ENCODE assay signal across 8 cellular contexts in the genomic region with DNA sequence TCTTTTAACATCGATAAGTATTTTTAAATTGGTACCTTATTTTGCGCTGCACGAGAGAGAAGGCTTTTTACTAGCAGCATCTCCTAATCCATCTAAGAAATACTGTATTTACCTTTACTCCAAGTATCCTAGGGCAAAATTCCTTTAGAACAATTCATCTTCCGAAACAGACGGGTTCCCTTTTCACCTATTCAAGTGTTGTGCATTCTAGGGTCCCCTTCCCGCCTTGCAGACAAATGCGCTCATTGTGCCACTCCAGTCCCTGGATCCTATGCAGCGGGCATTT. TPM values are rescaled to one million over a fixed set of nuclear protein-coding genes. Genes with fewer than 3 reads are reported as not detected.
DNase-seq lines count a peak whose midpoint lies in the region; ATAC-seq lines count a peak whose summit lies in the region.

No MANE protein-coding gene starts in this region.

- H3K9me3 Mint-ChIP-seq in T-helper 1 cell treated with Interleukin-12 subunit alpha and Interleukin-12 subunit beta and Interleukin-4 antibody, amounts not matched to agents 30 μg/mL and 1 μg/mL, for 36 hours: no peaks in the 10 kb centered on the region
- no peaks in the 10 kb centered on the region for H3K9me3 Mint-ChIP-seq in activated T-helper 1 cell treated with anti-CD3 and anti-CD28 coated beads, Interleukin-12 subunit alpha, Interleukin-12 subunit beta, Interleukin-2, Interleukin-4 antibody, amounts not matched to agents 30 ng/mL and 10 ng/mL and 1 ng/mL, durations not matched to agents 14 hours and 24 hours and 36 hours

- peak overlapping the region; percentile 44 to 96 (median 80) for H3K9ac ChIP-seq in subcutaneous abdominal adipose tissue (ENCODE audit: low read length in 5 of 5)

- H3K27me3 ChIP-seq in subcutaneous abdominal adipose tissue (ENCODE audit: control insufficient read depth in 5 of 5, insufficient read depth in 4 of 5, low read length in 5 of 5): no peaks in the 10 kb centered on the region

- no peak for DNase-seq in T-helper 1 cell
- no peak for DNase-seq in activated T-helper 1 cell treated with anti-CD3 and anti-CD28 coated beads, Interleukin-12 subunit alpha, Interleukin-12 subunit beta, Interleukin-2, Interleukin-4 antibody, amounts not matched to agents 30 ng/mL and 10 ng/mL and 1 ng/mL, durations not matched to agents 14 hours and 24 hours and 36 hours (ENCODE audit: low spot score)
- DNase-seq in globus pallidus (ENCODE audit: low spot score): no peak
- DNase-seq in NCI-H2081 (lab: John Stamatoyannopoulos, UW): no peak

- peak overlapping the region; percentile 97 for H3K27ac ChIP-seq in subcutaneous abdominal adipose tissue (ENCODE audit: low read depth, low read length)

- peak overlapping the region; percentile 66 for H3K27ac Mint-ChIP-seq in T-helper 1 cell treated with Interleukin-12 subunit alpha and Interleukin-12 subunit beta and Interleukin-4 antibody, amounts not matched to agents 30 μg/mL and 1 μg/mL, for 36 hours
- peak overlapping the region; percentile 85 for H3K27ac Mint-ChIP-seq in activated T-helper 1 cell treated with anti-CD3 and anti-CD28 coated beads, Interleukin-12 subunit alpha, Interleukin-12 subunit beta, Interleukin-2, Interleukin-4 antibody, amounts not matched to agents 30 ng/mL and 10 ng/mL and 1 ng/mL, durations not matched to agents 14 hours and 24 hours and 36 hours

- peaks cover 26% of the 10 kb centered on the region for H3K4me1 Mint-ChIP-seq in T-helper 1 cell treated with Interleukin-12 subunit alpha and Interleukin-12 subunit beta and Interleukin-4 antibody, amounts not matched to agents 30 μg/mL and 1 μg/mL, for 36 hours (ENCODE audit: low read depth)
- peaks cover 33% of the 10 kb centered on the region for H3K4me1 Mint-ChIP-seq in activated T-helper 1 cell treated with anti-CD3 and anti-CD28 coated beads, Interleukin-12 subunit alpha, Interleukin-12 subunit beta, Interleukin-2, Interleukin-4 antibody, amounts not matched to agents 30 ng/mL and 10 ng/mL and 1 ng/mL, durations not matched to agents 14 hours and 24 hours and 36 hours (ENCODE audit: low read depth)

- H3K4me3 Mint-ChIP-seq in T-helper 1 cell treated with Interleukin-12 subunit alpha and Interleukin-12 subunit beta and Interleukin-4 antibody, amounts not matched to agents 30 μg/mL and 1 μg/mL, for 36 hours: peak overlapping the region; percentile 76
- H3K4me3 Mint-ChIP-seq in activated T-helper 1 cell treated with anti-CD3 and anti-CD28 coated beads, Interleukin-12 subunit alpha, Interleukin-12 subunit beta, Interleukin-2, Interleukin-4 antibody, amounts not matched to agents 30 ng/mL and 10 ng/mL and 1 ng/mL, durations not matched to agents 14 hours and 24 hours and 36 hours: peak overlapping the region; percentile 84

- H3K27me3 Mint-ChIP-seq in T-helper 1 cell treated with Interleukin-12 subunit alpha and Interleukin-12 subunit beta and Interleukin-4 antibody, amounts not matched to agents 30 μg/mL and 1 μg/mL, for 36 hours (ENCODE audit: low read depth): no peaks in the 10 kb centered on the region
- H3K27me3 Mint-ChIP-seq in activated T-helper 1 cell treated with anti-CD3 and anti-CD28 coated beads, Interleukin-12 subunit alpha, Interleukin-12 subunit beta, Interleukin-2, Interleukin-4 antibody, amounts not matched to agents 30 ng/mL and 10 ng/mL and 1 ng/mL, durations not matched to agents 14 hours and 24 hours and 36 hours (ENCODE audit: insufficient read depth): peaks cover 4% of the 10 kb centered on the region

- peaks cover 2 to 39% (median 37%) of the 10 kb centered on the region in 5 donors for H3K4me1 ChIP-seq in subcutaneous abdominal adipose tissue (ENCODE audit: control insufficient read depth in 5 of 5, insufficient read depth in 5 of 5, low read length in 5 of 5)

- H3K9me3 ChIP-seq in iPS-18c (ENCODE audit: control insufficient read depth, insufficient read depth, low read length): no peaks in the 10 kb centered on the region
- H3K9me3 ChIP-seq in subcutaneous abdominal adipose tissue (ENCODE audit: control insufficient read depth in 5 of 5, low read length in 5 of 5): no peaks in the 10 kb centered on the region

- H3K4me3 ChIP-seq in iPS-18c (ENCODE audit: insufficient read depth, low read depth, low read length) (peak overlapping the region; percentile 96), subcutaneous abdominal adipose tissue (ENCODE audit: low read depth in 1 of 5, low read length in 5 of 5) (peak overlapping the region; percentile 66 to 96 (median 89))

- no peaks in the 10 kb centered on the region for H3K36me3 ChIP-seq in subcutaneous abdominal adipose tissue (ENCODE audit: control insufficient read depth in 5 of 5, insufficient read depth in 5 of 5, low read length in 5 of 5)

- H3K36me3 Mint-ChIP-seq in T-helper 1 cell treated with Interleukin-12 subunit alpha and Interleukin-12 subunit beta and Interleukin-4 antibody, amounts not matched to agents 30 μg/mL and 1 μg/mL, for 36 hours (ENCODE audit: low read depth): peaks cover 10% of the 10 kb centered on the region
- H3K36me3 Mint-ChIP-seq in activated T-helper 1 cell treated with anti-CD3 and anti-CD28 coated beads, Interleukin-12 subunit alpha, Interleukin-12 subunit beta, Interleukin-2, Interleukin-4 antibody, amounts not matched to agents 30 ng/mL and 10 ng/mL and 1 ng/mL, durations not matched to agents 14 hours and 24 hours and 36 hours (ENCODE audit: low read depth): peaks cover 14% of the 10 kb centered on the region

- intact Hi-C loops in activated T-helper 1 cell treated with anti-CD3 and anti-CD28 coated beads, Interleukin-12 subunit alpha, Interleukin-12 subunit beta, Interleukin-2, Interleukin-4 antibody, amounts not matched to agents 30 ng/mL and 10 ng/mL and 1 ng/mL, durations not matched to agents 14 hours and 24 hours and 36 hours (cut with micrococcal nuclease): loop anchor here (2.0 to 10.0 kb wide), 6 partner anchors 125 to 1952 kb away; a partner anchor contains a TSS

- ATAC-seq in GM19395 (IDR thresholded peaks at IDR 0.05; ENCODE audit: unreplicated experiment): no peak

RNA-seq across cellular contexts. Expression of a gene that starts 0.7 kb away (rescaled TPM):
- total RNA-seq in activated T-helper 1 cell treated with anti-CD3 and anti-CD28 coated beads, Interleukin-12 subunit alpha, Interleukin-12 subunit beta, Interleukin-2, Interleukin-4 antibody, amounts not matched to agents 30 ng/mL and 10 ng/mL and 1 ng/mL, durations not matched to agents 14 hours and 24 hours and 36 hours: 37.7 and 40.9 TPM in 2 replicates
